29 cellular contexts compared by ENCODE assay signal in genomic region chr18:75076286-75076685, GRCh38.
"Had no signal": no experiment of that assay in that cellular context is flagged by ENCODE, and none has a peak within 500 bp of the region (broad histone marks: within the 10 kb centered on the region; RNA-seq: fewer than 3 reads in every experiment).

No MANE protein-coding gene starts in this region.

- DNase-seq: activated B cell treated with CpG ODN at 0.5 μM for 24 hours; activated CD4-positive, alpha-beta memory T cell treated with anti-CD3 and anti-CD28 coated beads, Interleukin-2, amount 10 ng/mL, durations not matched to agents 7 days and 5 days; activated CD4-positive, alpha-beta T cell treated with anti-CD3 and anti-CD28 coated beads for 4 hours; activated CD4-positive, CD25-positive, alpha-beta regulatory T cell treated with anti-CD3 and anti-CD28 coated beads, Interleukin-2, amount 50 U/mL, for 72 hours; activated naive CD4-positive, alpha-beta T cell treated with anti-CD3 and anti-CD28 coated beads, Interleukin-2, amount 10 ng/mL, durations not matched to agents 7 days and 5 days; activated naive CD8-positive, alpha-beta T cell treated with anti-CD3 and anti-CD28 coated beads, Interleukin-2, amount 50 U/mL, for 24 hours; activated T-cell treated with anti-CD3 and anti-CD28 coated beads, Interleukin-2, amount 50 U/mL, for 24 hours; anterior cingulate cortex; NCI-H1092 treated with DMSO at 0.1 percent for 48 hours; NCI-H1417; NCI-H146; NCI-H187; NCI-H2029 treated with DMSO at 0.1 percent for 48 hours; NCI-H2107; NCI-H2171; NCI-H510A; NCI-H526; NCI-H748 treated with DMSO at 0.1 percent for 48 hours; NK-92 treated with Interleukin-12 subunit alpha and Interleukin-12 subunit beta, amount 100 ng/mL, for 24 hours; PC-3; Peyer's patch; RPMI8226; SHP77 treated with DMSO at 0.1 percent for 48 hours; SK-N-SH; T-helper 17 cell had no signal

- H3K27me3 ChIP-seq: Peyer's patch, SJSA1 had no signal

- H3K4me3 ChIP-seq: K562, Peyer's patch, SJSA1 had no signal

- ATAC-seq: activated naive CD8-positive, alpha-beta T cell treated with anti-CD3 and anti-CD28 coated beads, Interleukin-2, amount 50 U/mL, for 24 hours; K562; PC-3; T-cell; T-helper 17 cell had no signal

- H3K36me3 ChIP-seq: Peyer's patch, SJSA1 had no signal

- H3K27ac ChIP-seq: Peyer's patch, SJSA1, VCaP had no signal
